ENCODE assay signal across 1 cellular context in genomic region chr1:16076003-16076870, GRCh38.
TF ChIP-seq lines count a peak whose summit lies in the region.

No MANE protein-coding gene starts in this region.

TF ChIP-seq in K562, 482 proteins besides CTCF, POLR2A, EP300 and RAD21 (continues in another document):
- no peak for TF ChIP-seq NR4A1 (CRISPR knock-in tag; IDR thresholded peaks at IDR 0.05)
- TF ChIP-seq NR4A1 (tag; IDR thresholded peaks at IDR 0.05), result no peak
- no peak for TF ChIP-seq MXD1 (CRISPR knock-in tag; IDR thresholded peaks at IDR 0.05; ENCODE audit: borderline replicate concordance, poor library complexity, severe bottlenecking)
- TF ChIP-seq ZNF263 (CRISPR knock-in tag; IDR thresholded peaks at IDR 0.05; ENCODE audit: borderline replicate concordance), result no peak; the same call in 1 of the 2 replicates
- TF ChIP-seq SRF (CRISPR knock-in tag; IDR thresholded peaks at IDR 0.05), result 0 out of 4 replicates have a peak, but pooled peaks of 1 of the 2 experiments have one; percentile 16
- TF ChIP-seq ZBTB34 (CRISPR knock-in tag; IDR thresholded peaks at IDR 0.05), result no peak
- no peak for TF ChIP-seq THAP7 (CRISPR knock-in tag; IDR thresholded peaks at IDR 0.05)
- TF ChIP-seq POLR2G (IDR thresholded peaks at IDR 0.05; ENCODE audit: low read depth, low read length), result 0 out of 2 replicates have a peak, but pooled peaks have one; percentile 26
- no peak for TF ChIP-seq ZKSCAN8 (CRISPR knock-in tag; IDR thresholded peaks at IDR 0.05)
- TF ChIP-seq YBX1 (IDR thresholded peaks at IDR 0.05), result no peak
- TF ChIP-seq PHF8 (IDR thresholded peaks at IDR 0.05; ENCODE audit: borderline replicate concordance, low read length), result peak; percentile 49; the same call in 1 of the 2 replicates
- TF ChIP-seq ASH1L (IDR thresholded peaks at IDR 0.05; ENCODE audit: borderline replicate concordance, low read depth, partially characterized antibody), result no peak
- no peak for TF ChIP-seq USF2 (CRISPR knock-in tag; IDR thresholded peaks at IDR 0.05)
- peak; percentile 89 for TF ChIP-seq ATF3 (IDR thresholded peaks at IDR 0.05)
- TF ChIP-seq ATF3 (CRISPR knock-in tag; conservative IDR thresholded peaks at IDR 0.05), result no peak; the same call in 1 of the 2 replicates
- no peak for TF ChIP-seq ATF6 (CRISPR knock-in tag; IDR thresholded peaks at IDR 0.05)
- TF ChIP-seq FOXJ2 (tag; IDR thresholded peaks at IDR 0.05), result no peak
- TF ChIP-seq RBM15 (IDR thresholded peaks at IDR 0.05; ENCODE audit: insufficient read depth, low read length), result no peak
- TF ChIP-seq ZNF449 (CRISPR knock-in tag; IDR thresholded peaks at IDR 0.05), result no peak
- peak; percentile 81 for TF ChIP-seq PKNOX1 (IDR thresholded peaks at IDR 0.05)
- no peak for TF ChIP-seq ZNF407 (IDR thresholded peaks at IDR 0.05; ENCODE audit: low read depth)
- TF ChIP-seq ZNF583 (CRISPR knock-in tag; IDR thresholded peaks at IDR 0.05), result no peak
- TF ChIP-seq RAD51 (IDR thresholded peaks at IDR 0.05; ENCODE audit: borderline replicate concordance, low read depth), result no peak
- no peak for TF ChIP-seq FOXM1 (IDR thresholded peaks at IDR 0.05; ENCODE audit: low read depth)
- TF ChIP-seq FOXM1 (CRISPR knock-in tag; IDR thresholded peaks at IDR 0.05; ENCODE audit: low read depth), result no peak
- no peak for TF ChIP-seq CEBPG (CRISPR knock-in tag; IDR thresholded peaks at IDR 0.05)
- TF ChIP-seq CEBPG (tag; conservative IDR thresholded peaks at IDR 0.05 in 1 of 2, IDR thresholded peaks at IDR 0.05 in 1 of 2), result no peak
- no peak for TF ChIP-seq HNRNPL (IDR thresholded peaks at IDR 0.05; ENCODE audit: low read depth, low read length)
- TF ChIP-seq FOXK2 (conservative IDR thresholded peaks at IDR 0.05 in 1 of 2, IDR thresholded peaks at IDR 0.05 in 1 of 2; ENCODE audit: low read depth in 2 of 2), result no peak
- TF ChIP-seq XRCC5 (IDR thresholded peaks at IDR 0.05; ENCODE audit: low read depth, low read length), result 0 out of 2 replicates have a peak, but pooled peaks have one; percentile 29
- TF ChIP-seq SMAD3 (CRISPR knock-in tag; conservative IDR thresholded peaks at IDR 0.05), result no peak
- no peak for TF ChIP-seq LCOR (CRISPR knock-in tag; IDR thresholded peaks at IDR 0.05)
- TF ChIP-seq TARDBP (IDR thresholded peaks at IDR 0.05), result peak; percentile 70; the same call in 1 of the 2 replicates
- peak; percentile 49; the same call in 1 of the 2 replicates for TF ChIP-seq ARID1B (IDR thresholded peaks at IDR 0.05)
- no peak for TF ChIP-seq BCLAF1 (IDR thresholded peaks at IDR 0.05; ENCODE audit: borderline replicate concordance in 1 of 2, control insufficient read depth in 1 of 2, low read depth in 2 of 2, low read length in 1 of 2)
- TF ChIP-seq PTTG1 (tag; IDR thresholded peaks at IDR 0.05; ENCODE audit: low read depth), result no peak
- no peak for TF ChIP-seq CBX3 (IDR thresholded peaks at IDR 0.05; ENCODE audit: borderline replicate concordance in 1 of 2, low read length in 2 of 2)
- TF ChIP-seq ZNF175 (CRISPR knock-in tag; IDR thresholded peaks at IDR 0.05; ENCODE audit: low read depth), result no peak
- no peak for TF ChIP-seq POLR2AphosphoS5 (IDR thresholded peaks at IDR 0.05; ENCODE audit: control insufficient read depth, insufficient read depth, low read depth, low read length)
- no peak for TF ChIP-seq TOE1 (IDR thresholded peaks at IDR 0.05; ENCODE audit: borderline replicate concordance)
- TF ChIP-seq TOE1 (CRISPR knock-in tag; IDR thresholded peaks at IDR 0.05; ENCODE audit: borderline replicate concordance, low read depth), result no peak
- no peak for TF ChIP-seq TAF15 (IDR thresholded peaks at IDR 0.05; ENCODE audit: low read depth, low read length)
- peak; percentile 49; the same call in 1 of the 2 replicates for TF ChIP-seq ZBTB7A (IDR thresholded peaks at IDR 0.05; ENCODE audit: borderline replicate concordance, control insufficient read depth, low read depth, low read length)
